ENCODE assay signal across 9 cellular contexts in the genomic region with DNA sequence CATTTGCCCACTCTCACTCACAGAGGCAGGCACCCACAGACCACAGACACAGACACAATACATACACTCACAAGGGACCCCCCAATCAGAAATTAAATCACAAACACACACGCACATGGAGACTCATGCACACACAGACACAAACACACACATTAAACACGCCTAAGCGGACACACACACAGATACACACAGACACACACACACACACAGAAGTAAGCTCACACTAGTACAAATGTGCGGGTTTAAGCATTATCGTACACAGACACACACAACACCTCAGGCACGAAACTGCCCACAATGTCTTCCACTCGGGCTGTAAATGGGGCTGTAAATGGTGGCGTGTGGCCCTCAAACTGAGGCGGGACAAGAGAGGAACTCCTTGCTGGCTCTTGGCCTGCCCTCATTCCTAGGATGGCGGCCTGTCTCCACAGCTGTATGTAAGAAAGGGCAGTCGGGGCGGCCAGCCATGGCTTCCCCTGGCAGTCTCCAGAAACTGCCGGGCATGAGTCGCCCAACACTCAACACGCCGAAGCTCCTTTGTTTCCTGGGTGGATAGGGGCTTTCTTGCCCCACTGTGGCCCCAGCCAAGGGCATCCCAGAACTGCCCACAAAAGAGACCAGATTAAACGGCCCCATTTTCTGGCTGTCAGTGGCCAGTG. TPM values are rescaled to one million over a fixed set of nuclear protein-coding genes. Genes with fewer than 3 reads are reported as not detected.
A peak's percentile ranks its signal among the peaks of the same experiment; 100 is the strongest.
DNase-seq lines count a peak whose midpoint lies in the region; ATAC-seq, FAIRE-seq and TF ChIP-seq lines count a peak whose summit lies in the region.
"Had no signal": no experiment of that assay in that cellular context is flagged by ENCODE, and none has a peak within 500 bp of the region (broad histone marks: within the 10 kb centered on the region; RNA-seq: fewer than 3 reads in every experiment).

No MANE protein-coding gene starts in this region.

- POLR2A ChIA-PET in HEK293 (lab: Yijun Ruan, JAX), result no interaction called here

- H3K9me3 ChIP-seq in HEK293 (ENCODE audit: control insufficient read depth, insufficient read depth, low read depth, low read length) (no peaks in the 10 kb centered on the region), keratinocyte (ENCODE audit: control insufficient read depth, low read depth, low read length) (no peaks in the 10 kb centered on the region), spleen (no peaks in the 10 kb centered on the region)
- H3K9me3 ChIP-seq: thoracic aorta had no signal

- peak overlapping the region; percentile 44 for H3K4me2 ChIP-seq in keratinocyte (ENCODE audit: control insufficient read depth, extremely low read depth, insufficient read depth, low read depth, low read length)

- FAIRE-seq in keratinocyte (lab: Jason Lieb, UNC), result no peak

- no peak overlapping the region for H3K9ac ChIP-seq in keratinocyte (ENCODE audit: control insufficient read depth, extremely low read depth, insufficient read depth, low read length)

- peaks cover 0 to 15% of the 10 kb centered on the region in 2 experiments; a peak in 1 of 3 replicates for H3K36me3 ChIP-seq in HEK293 (ENCODE audit: control insufficient read depth in 2 of 2, insufficient read depth in 1 of 2, low read length in 2 of 2)
- no peaks in the 10 kb centered on the region for H3K36me3 ChIP-seq in keratinocyte (ENCODE audit: control insufficient read depth in 2 of 2, extremely low read depth in 1 of 2, insufficient read depth in 2 of 2, low read length in 2 of 2)
- peaks cover 0 to 18% (median 0%) of the 10 kb centered on the region in 6 donors for H3K36me3 ChIP-seq in spleen
- H3K36me3 ChIP-seq: thoracic aorta had no signal

- peak overlapping the region; percentile 79 for H3K27ac Mint-ChIP-seq in activated T-helper 17 cell treated with anti-CD3 and anti-CD28 coated beads, Interleukin-2, amount 50 U/mL, for 72 hours

- H3K27me3 ChIP-seq in keratinocyte (ENCODE audit: control insufficient read depth, extremely low read depth, insufficient read depth, low read length) (no peaks in the 10 kb centered on the region), spleen (replicated peaks in 1 of 7) (no peaks in the 10 kb centered on the region)

- H3K27ac ChIP-seq in HEK293 (ENCODE audit: extremely low read depth, low read depth, low read length) (peak overlapping the region; percentile 73), keratinocyte (ENCODE audit: control insufficient read depth, insufficient read depth, low read length) (no peak overlapping the region), spleen (peak overlapping the region in 6 of 8 donors; percentile 18 to 86 (median 78))
- H3K27ac ChIP-seq: thoracic aorta had no signal

- H3K27me3 Mint-ChIP-seq in activated T-helper 17 cell treated with anti-CD3 and anti-CD28 coated beads, Interleukin-2, amount 50 U/mL, for 72 hours, result no peaks in the 10 kb centered on the region

- no peaks in the 10 kb centered on the region for H3K4me1 ChIP-seq in HEK293 (ENCODE audit: control insufficient read depth, insufficient read depth, low read length)
- H3K4me1 ChIP-seq in keratinocyte (ENCODE audit: control insufficient read depth, extremely low read depth, insufficient read depth, low read length), result no peaks in the 10 kb centered on the region
- H3K4me1 ChIP-seq in spleen, result peaks cover 0 to 16% (median 0%) of the 10 kb centered on the region in 6 donors

- dilution Hi-C loops in keratinocyte (cut with MboI; ENCODE audit: extremely low pct_ligation_motif_present, low sequenced_read_pairs), result no loop called here

- H3K36me3 Mint-ChIP-seq in activated T-helper 17 cell treated with anti-CD3 and anti-CD28 coated beads, Interleukin-2, amount 50 U/mL, for 72 hours (ENCODE audit: low read depth), result peaks cover 22% of the 10 kb centered on the region

- DNase-seq in keratinocyte (ENCODE audit: low read depth, low spot score) (no peak), spleen (peak; percentile 85), glomerular visceral epithelial cell (ENCODE audit: extremely low spot score) (no peak)
- DNase-seq: activated naive CD4-positive, alpha-beta T cell treated with anti-CD3 and anti-CD28 coated beads for 36 hours had no signal

- H4K20me1 ChIP-seq in keratinocyte (ENCODE audit: control insufficient read depth, extremely low read depth, insufficient read depth, low read length), result no peaks in the 10 kb centered on the region

- 64 to 100% (median 92%) methylated on average over 1 to 17 of the region's 17 CpGs for whole genome bisulfite sequencing in spleen, 5 donors

- CTCF ChIA-PET in HEK293 (lab: Yijun Ruan, JAX), result interaction anchor here (0.6 to 0.8 kb wide), 6 partner anchors 16 to 1697 kb away, joined by 3 to 6 read pairs (median 4); no protein-coding TSS in a partner anchor

- H2AFZ ChIP-seq in keratinocyte (ENCODE audit: control insufficient read depth, low read length), result peak overlapping the region; percentile 59

- H3K79me2 ChIP-seq in keratinocyte (ENCODE audit: control insufficient read depth, insufficient read depth, low read length), result no peaks in the 10 kb centered on the region

- no peak for TF ChIP-seq CTCF in HEK293 (tag by site-specific recombination; IDR thresholded peaks at IDR 0.05)
- no peak for TF ChIP-seq CTCF in keratinocyte (optimal IDR thresholded peaks at IDR 0.05 in 1 of 3, IDR thresholded peaks at IDR 0.05 in 1 of 3, conservative IDR thresholded peaks at IDR 0.05 in 1 of 3; ENCODE audit: extremely low read depth in 1 of 3, insufficient read depth in 2 of 3, low read length in 3 of 3)
- TF ChIP-seq CTCF in spleen (IDR thresholded peaks at IDR 0.05 in 8 of 11, conservative IDR thresholded peaks at IDR 0.05 in 3 of 11), result no peak

- H3K9me3 Mint-ChIP-seq in activated T-helper 17 cell treated with anti-CD3 and anti-CD28 coated beads, Interleukin-2, amount 50 U/mL, for 72 hours, result no peaks in the 10 kb centered on the region
- H3K9me3 Mint-ChIP-seq: activated naive CD4-positive, alpha-beta T cell treated with anti-CD3 and anti-CD28 coated beads for 36 hours had no signal

- peak overlapping the region; percentile 41 for H3K4me3 ChIP-seq in HEK293 (ENCODE audit: low read depth, low read length)
- peak overlapping the region in 1 of 3 experiments; percentile 16 for H3K4me3 ChIP-seq in keratinocyte (ENCODE audit: control insufficient read depth in 2 of 3, extremely low read depth in 1 of 3, insufficient read depth in 2 of 3, low read depth in 1 of 3, low read length in 3 of 3)
- peak overlapping the region in 5 of 8 donors; percentile 21 to 70 (median 41) for H3K4me3 ChIP-seq in spleen
- H3K4me3 ChIP-seq: thoracic aorta had no signal

- no peaks in the 10 kb centered on the region for H3K9me1 ChIP-seq in keratinocyte (ENCODE audit: control insufficient read depth, extremely low read depth, insufficient read depth, low read length)

- no peak overlapping the region for H3K4me3 Mint-ChIP-seq in activated T-helper 17 cell treated with anti-CD3 and anti-CD28 coated beads, Interleukin-2, amount 50 U/mL, for 72 hours
- H3K4me3 Mint-ChIP-seq: activated naive CD4-positive, alpha-beta T cell treated with anti-CD3 and anti-CD28 coated beads for 36 hours had no signal

- no peak for ATAC-seq in activated T-helper 17 cell treated with anti-CD3 and anti-CD28 coated beads, Interleukin-2, amount 50 U/mL, for 72 hours (replicated peaks)
- ATAC-seq in GM19397 (IDR thresholded peaks at IDR 0.05; ENCODE audit: unreplicated experiment) (no peak), HG02678 (IDR thresholded peaks at IDR 0.05; ENCODE audit: unreplicated experiment) (no peak)

- intact Hi-C loops in spleen (cut with DNase I; ENCODE audit: low total_unique reads), result no loop called here

- no peak for TF ChIP-seq POLR2A in spleen (IDR thresholded peaks at IDR 0.05)

- peaks cover 30% of the 10 kb centered on the region for H3K4me1 Mint-ChIP-seq in activated T-helper 17 cell treated with anti-CD3 and anti-CD28 coated beads, Interleukin-2, amount 50 U/mL, for 72 hours

TF ChIP-seq in HEK293, 187 proteins besides CTCF, POLR2A, EP300 and RAD21:
- no peak for TF ChIP-seq ZNF48 (tag by site-specific recombination; IDR thresholded peaks at IDR 0.05)
- TF ChIP-seq, protein P1, sequence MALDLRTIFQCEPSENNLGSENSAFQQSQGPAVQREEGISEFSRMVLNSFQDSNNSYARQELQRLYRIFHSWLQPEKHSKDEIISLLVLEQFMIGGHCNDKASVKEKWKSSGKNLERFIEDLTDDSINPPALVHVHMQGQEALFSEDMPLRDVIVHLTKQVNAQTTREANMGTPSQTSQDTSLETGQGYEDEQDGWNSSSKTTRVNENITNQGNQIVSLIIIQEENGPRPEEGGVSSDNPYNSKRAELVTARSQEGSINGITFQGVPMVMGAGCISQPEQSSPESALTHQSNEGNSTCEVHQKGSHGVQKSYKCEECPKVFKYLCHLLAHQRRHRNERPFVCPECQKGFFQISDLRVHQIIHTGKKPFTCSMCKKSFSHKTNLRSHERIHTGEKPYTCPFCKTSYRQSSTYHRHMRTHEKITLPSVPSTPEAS (tag by site-specific recombination; IDR thresholded peaks at IDR 0.05), result peak; percentile 76

RNA-seq across cellular contexts. Expression of a gene that starts 53.9 kb away (rescaled TPM):
- total RNA-seq in activated T-helper 17 cell treated with anti-CD3 and anti-CD28 coated beads, Interleukin-2, amount 50 U/mL, for 72 hours, result 10 to 100 TPM; 33.6 to 46.0 TPM
- 34.1 to 53.7 TPM (median 41.1 TPM) in 3 replicates for polyA plus RNA-seq in keratinocyte
- polyA plus RNA-seq in keratinocyte (2011; ENCODE audit: low read depth), result 33.6 TPM
- 74.4 and 97.1 TPM in 2 replicates for polyA plus RNA-seq in keratinocyte (2011; cell fraction: cytosol; rRNA removed)
- 24.9 and 28.3 TPM in 2 replicates for polyA plus RNA-seq in keratinocyte (2011; cell fraction: nucleus; rRNA removed)
- polyA plus RNA-seq in keratinocyte (2012; ENCODE audit: low replicate concordance), result 61.9 and 76.8 TPM in 2 replicates
- polyA minus RNA-seq in keratinocyte, result 14.9 to 23.2 TPM (median 17.7 TPM) in 3 replicates
- polyA minus RNA-seq in keratinocyte (2011; cell fraction: cytosol; rRNA and poly(A)+ RNA removed), result 38.0 TPM
- 6.3 and 11.2 TPM in 2 replicates for polyA minus RNA-seq in keratinocyte (2011; cell fraction: nucleus; rRNA and poly(A)+ RNA removed)
- total RNA-seq in spleen, result 10 to 100 TPM; 15.7 to 46.7 (median 30.9) TPM
- polyA plus RNA-seq in spleen, result 10 to 100 TPM; 24.3 to 31.6 (median 27.9) TPM
